ENCODE assay signal across 22 cellular contexts in the genomic region with DNA sequence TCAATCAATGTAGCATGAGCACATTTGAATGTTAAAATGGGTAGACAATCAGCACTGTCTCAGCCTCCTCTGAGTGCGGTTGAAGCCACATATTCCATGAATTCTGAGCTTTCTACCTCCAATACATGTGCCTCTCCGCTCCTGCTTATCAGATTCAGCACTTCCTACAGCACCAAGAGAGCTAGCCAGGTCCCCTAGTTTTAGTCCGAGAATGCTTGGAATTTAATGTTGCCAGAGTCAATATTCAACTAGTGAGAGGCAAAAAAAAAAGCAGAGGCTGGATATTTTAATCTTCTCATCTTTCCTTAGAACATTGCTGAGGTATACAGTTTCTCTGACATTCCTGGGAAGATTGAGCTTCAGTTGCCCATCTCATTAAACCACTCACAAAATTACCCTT.
"Had no signal": no experiment of that assay in that cellular context is flagged by ENCODE, and none has a peak within 500 bp of the region (broad histone marks: within the 10 kb centered on the region; RNA-seq: fewer than 3 reads in every experiment).

No MANE protein-coding gene starts in this region.

- DNase-seq: effector CD4-positive, alpha-beta T cell; endodermal cell; erythroblast; foreskin keratinocyte; head of caudate nucleus; kidney; left colon; natural killer cell; nucleus accumbens; ovary; right cardiac atrium; small intestine; stimulated activated CD4-positive, alpha-beta T cell treated with anti-CD3 and anti-CD28 coated beads, Interleukin-12 subunit alpha, Interleukin-12 subunit beta, amount 100 ng/mL, for 4 hours; stimulated activated naive CD4-positive, alpha-beta T cell; stomach; substantia nigra; transverse colon had no signal

- H3K27me3 ChIP-seq: foreskin keratinocyte, hepatocyte, neural progenitor cell, ovary, stomach, transverse colon had no signal

- H2AFZ ChIP-seq: hepatocyte, neural progenitor cell had no signal

- H3K4me3 ChIP-seq: coronary artery, hepatocyte, neural progenitor cell, ovary, stomach, thoracic aorta, transverse colon had no signal

- H3K27ac ChIP-seq: coronary artery, foreskin keratinocyte, hepatocyte, neural progenitor cell, ovary, stomach, thoracic aorta, transverse colon had no signal

- H3K9me3 ChIP-seq: ovary, stomach, thoracic aorta had no signal

- H3K4me2 ChIP-seq: hepatocyte, neural progenitor cell had no signal

- FAIRE-seq: endothelial cell of umbilical vein, kidney, small intestine had no signal

- ATAC-seq: foreskin keratinocyte, left colon, natural killer cell, right cardiac atrium had no signal

- H3K4me1 ChIP-seq: foreskin keratinocyte, neural progenitor cell, stomach, transverse colon had no signal

- H3K36me3 ChIP-seq: neural progenitor cell, ovary, stomach, thoracic aorta, transverse colon had no signal

- H3K79me2 ChIP-seq: hepatocyte had no signal

- H3K9ac ChIP-seq: neural progenitor cell had no signal
